ENCODE assay signal across 9 cellular contexts in genomic region chr12:131829351-131829794, GRCh38. TPM values are rescaled to one million over a fixed set of nuclear protein-coding genes. Genes with fewer than 3 reads are reported as not detected.
DNase-seq lines count a peak whose midpoint lies in the region; ATAC-seq and TF ChIP-seq lines count a peak whose summit lies in the region.
"Had no signal": no experiment of that assay in that cellular context is flagged by ENCODE, and none has a peak within 500 bp of the region (broad histone marks: within the 10 kb centered on the region; RNA-seq: fewer than 3 reads in every experiment).

No MANE protein-coding gene starts in this region.

- no peak for TF ChIP-seq POLR2A in erythroblast (IDR thresholded peaks at IDR 0.05; ENCODE audit: low read length)

- peak overlapping the region; percentile 40; the same call in 1 of the 2 replicates for H3K4me3 ChIP-seq in Caco-2 (ENCODE audit: low read depth, low read length)
- peak overlapping the region; percentile 29 to 55 for H3K4me3 ChIP-seq in duodenal mucosa (ENCODE audit: low read depth in 1 of 2, low read length in 2 of 2)

- H3K36me3 ChIP-seq in Caco-2 (ENCODE audit: control insufficient read depth, insufficient read depth, low read length) (no peaks in the 10 kb centered on the region), duodenal mucosa (ENCODE audit: control insufficient read depth in 1 of 2, insufficient read depth in 2 of 2, low read length in 2 of 2) (no peaks in the 10 kb centered on the region)

- intact Hi-C loops in Caco-2 (cut with micrococcal nuclease; ENCODE audit: unreplicated experiment) = loop anchor here (1.0 to 10.0 kb wide), 2 partner anchors 172 to 725 kb away; no protein-coding TSS in a partner anchor

- no peak for TF ChIP-seq CTCF in Caco-2 (IDR thresholded peaks at IDR 0.05; ENCODE audit: insufficient read depth in 1 of 2, low read depth in 1 of 2, low read length in 1 of 2, severe bottlenecking in 1 of 2, unreplicated experiment in 1 of 2)

- H3K9me3 ChIP-seq in Caco-2 = no peaks in the 10 kb centered on the region
- no peaks in the 10 kb centered on the region for H3K9me3 ChIP-seq in duodenal mucosa (ENCODE audit: control insufficient read depth in 1 of 2, low read length in 2 of 2)

- no peak overlapping the region for H3K9ac ChIP-seq in duodenal mucosa (ENCODE audit: low read depth in 1 of 2, low read length in 2 of 2)
- H3K9ac ChIP-seq: KMS-11 had no signal

- H3K27me3 Mint-ChIP-seq in Caco-2 (ENCODE audit: insufficient read depth, unreplicated experiment) = peaks cover 10% of the 10 kb centered on the region
- peaks cover 15 to 58% (median 40%) of the 10 kb centered on the region in 5 donors for H3K27me3 Mint-ChIP-seq in naive thymus-derived CD8-positive, alpha-beta T cell

- no peaks in the 10 kb centered on the region for H3K9me3 Mint-ChIP-seq in Caco-2 (ENCODE audit: unreplicated experiment)
- H3K9me3 Mint-ChIP-seq in naive thymus-derived CD8-positive, alpha-beta T cell = no peaks in the 10 kb centered on the region

- no peak overlapping the region for H3K27ac ChIP-seq in duodenal mucosa (ENCODE audit: low read depth, low read length)
- H3K27ac ChIP-seq: KMS-11 had no signal

- no peaks in the 10 kb centered on the region for H3K4me1 Mint-ChIP-seq in Caco-2 (ENCODE audit: low read depth, unreplicated experiment)
- H3K4me1 Mint-ChIP-seq in naive thymus-derived CD8-positive, alpha-beta T cell = peaks cover 5 to 22% (median 17%) of the 10 kb centered on the region in 4 donors

- no peak for ATAC-seq in naive thymus-derived CD8-positive, alpha-beta T cell

- no TSS peak for BruUV-seq in Caco-2 (replicated peaks; lab: Mats Ljungman, UMichigan)

- peaks cover 1% of the 10 kb centered on the region for H3K27me3 ChIP-seq in Caco-2 (replicated peaks; ENCODE audit: control insufficient read depth, insufficient read depth, low read length)
- peaks cover 29 to 39% of the 10 kb centered on the region in 2 donors for H3K27me3 ChIP-seq in duodenal mucosa (ENCODE audit: control insufficient read depth in 1 of 2, insufficient read depth in 2 of 2, low read length in 2 of 2)

- POLR2A ChIA-PET in Caco-2 (lab: Charles Lee) = no interaction called here
- POLR2A ChIA-PET in naive thymus-derived CD8-positive, alpha-beta T cell (lab: Charles Lee) = no interaction called here

- H3K4me1 ChIP-seq in Caco-2 = peaks cover 20% of the 10 kb centered on the region; the same call in 1 of the 2 replicates
- H3K4me1 ChIP-seq in duodenal mucosa (ENCODE audit: control insufficient read depth in 1 of 2, insufficient read depth in 2 of 2, low read length in 2 of 2) = peaks cover 0 to 18% of the 10 kb centered on the region in 2 donors

- H3K27ac Mint-ChIP-seq in Caco-2 (ENCODE audit: unreplicated experiment) = no peak overlapping the region
- H3K27ac Mint-ChIP-seq in naive thymus-derived CD8-positive, alpha-beta T cell = no peak overlapping the region

- no peaks in the 10 kb centered on the region for H3K36me3 Mint-ChIP-seq in Caco-2 (ENCODE audit: insufficient read depth, unreplicated experiment)
- peaks cover 0 to 2% (median 0%) of the 10 kb centered on the region in 3 donors for H3K36me3 Mint-ChIP-seq in naive thymus-derived CD8-positive, alpha-beta T cell

- CTCF ChIA-PET in Caco-2 (lab: Charles Lee) = no interaction called here

- no peak for DNase-seq in Caco-2
- DNase-seq in NCI-H526 treated with DMSO at 0.1 percent for 48 hours (lab: John Stamatoyannopoulos, UW) = peak; percentile 44
- peak in 1 of 10 donors; percentile 21 for DNase-seq in naive thymus-derived CD8-positive, alpha-beta T cell
- no peak for DNase-seq in RKO (ENCODE audit: low spot score)
- DNase-seq in SKM-1 treated with dmso at 0.1 percent for 144 hours (lab: John Stamatoyannopoulos, UW; ENCODE audit: unreplicated experiment) = no peak
- no peak for DNase-seq in erythroblast (lab: John Stamatoyannopoulos, UW)
- DNase-seq in pons (ENCODE audit: low spot score) = no peak

- peak overlapping the region; percentile 72 for H3K4me3 Mint-ChIP-seq in Caco-2 (ENCODE audit: unreplicated experiment)
- peak overlapping the region; percentile 36 to 84 (median 70) for H3K4me3 Mint-ChIP-seq in naive thymus-derived CD8-positive, alpha-beta T cell

RNA-seq across cellular contexts. Expression of gene MMP17, which starts 1.2 kb away (rescaled TPM):
- total RNA-seq in Caco-2 (2022) = 3.6 and 4.6 TPM in 2 replicates
- total RNA-seq in naive thymus-derived CD8-positive, alpha-beta T cell = 1 to 10 TPM in 1 of 2 experiments, under 1 TPM in 1; 0.62 to 1.5 TPM
- not detected for polyA plus RNA-seq in naive thymus-derived CD8-positive, alpha-beta T cell
